Comparison of ENCODE assay signal across 8 cellular contexts in genomic region chr1:244863491-244864252, GRCh38. TPM values are rescaled to one million over a fixed set of nuclear protein-coding genes. Genes with fewer than 3 reads are reported as not detected.
DNase-seq lines count a peak whose midpoint lies in the region; ATAC-seq and TF ChIP-seq lines count a peak whose summit lies in the region.

No MANE protein-coding gene starts in this region.

- ATAC-seq in GM19025 (IDR thresholded peaks at IDR 0.05; ENCODE audit: low read depth, unreplicated experiment): peak; percentile 1
- peak; percentile 11 for ATAC-seq in HG03064 (IDR thresholded peaks at IDR 0.05; ENCODE audit: low read depth, unreplicated experiment)
- ATAC-seq in upper lobe of right lung: peak; percentile 3

- H3K27ac ChIP-seq in esophagus (ENCODE audit: low read depth in 2 of 2, low read length in 1 of 2) (peak overlapping the region; percentile 99 to 100), upper lobe of right lung (peak overlapping the region; percentile 100)

- H3K4me1 ChIP-seq in esophagus (ENCODE audit: control insufficient read depth in 2 of 2, insufficient read depth in 2 of 2, low read length in 1 of 2) (peaks cover 2% of the 10 kb centered on the region in 2 donors), upper lobe of right lung (peaks cover 39% of the 10 kb centered on the region)

- no peaks in the 10 kb centered on the region for H3K27me3 ChIP-seq in esophagus (ENCODE audit: control insufficient read depth in 1 of 2, insufficient read depth in 2 of 2, low read length in 2 of 2)
- H3K27me3 ChIP-seq in upper lobe of right lung: no peaks in the 10 kb centered on the region

- no peaks in the 10 kb centered on the region for H3K9me3 ChIP-seq in esophagus (ENCODE audit: control insufficient read depth in 2 of 2, insufficient read depth in 1 of 2, low read depth in 1 of 2, low read length in 1 of 2)
- H3K9me3 ChIP-seq in upper lobe of right lung: no peaks in the 10 kb centered on the region

- intact Hi-C loops in upper lobe of right lung (cut with DNase I): no loop called here

- peak overlapping the region; percentile 90 to 93 for H3K4me3 ChIP-seq in esophagus (ENCODE audit: low read depth in 1 of 2, low read length in 2 of 2)
- H3K4me3 ChIP-seq in upper lobe of right lung: peak overlapping the region; percentile 97

- DNase-seq in activated CD4-positive, CD25-positive, alpha-beta regulatory T cell treated with anti-CD3 and anti-CD28 coated beads, Interleukin-2, amount 50 U/mL, for 16 hours (ENCODE audit: low read depth, low spot score): peak; percentile 12
- DNase-seq in occipital lobe (lab: John Stamatoyannopoulos, UW) (peak; percentile 18), upper lobe of right lung (peak; percentile 81), NCI-H446 (lab: John Stamatoyannopoulos, UW) (no peak), EL (no peak)

- peaks cover 5 to 7% of the 10 kb centered on the region in 2 donors for H3K36me3 ChIP-seq in esophagus (ENCODE audit: control insufficient read depth in 2 of 2, insufficient read depth in 2 of 2, low read length in 1 of 2)
- peaks cover 32% of the 10 kb centered on the region for H3K36me3 ChIP-seq in upper lobe of right lung

- no peak for TF ChIP-seq CTCF in upper lobe of right lung (IDR thresholded peaks at IDR 0.05)

- 0 to 1% methylated on average over 81 to 92 of the region's 92 CpGs for WGBS in esophagus, 2 donors

RNA-seq across cellular contexts. Expression of gene HNRNPU, which starts 0.7 kb away (rescaled TPM):
- polyA plus RNA-seq in esophagus: 100 to 1,000 TPM in 1 of 2 donors, 10 to 100 TPM in 1; 94.5 to 127 TPM
- total RNA-seq in occipital lobe: 459 TPM
- total RNA-seq in upper lobe of right lung: 273 TPM

RNA-seq across cellular contexts. Expression of gene COX20, which starts 28.2 kb away (rescaled TPM):
- 10 to 100 TPM; 35.8 to 59.8 TPM for polyA plus RNA-seq in esophagus
- total RNA-seq in occipital lobe (71.1 TPM), upper lobe of right lung (25.0 TPM)

Comparison
In these comparisons a context has a peak if more than half of its experiments do, and no peak if none do; other contexts are left out.
1. DNase-seq: peak in activated CD4-positive, CD25-positive, alpha-beta regulatory T cell treated with anti-CD3 and anti-CD28 coated beads, Interleukin-2, amount 50 U/mL, for 16 hours (single experiment), occipital lobe (single experiment) and upper lobe of right lung (single experiment); none in NCI-H446 (0 of 2) and EL (single experiment).
2. Peak in every context shown above with its lines, with median percentiles within 50 percentile points of each other: ATAC-seq.